In genomic region chr16:10385725-10386516, GRCh38 we compare ENCODE assay signal across 7 cellular contexts. TPM values are rescaled to one million over a fixed set of nuclear protein-coding genes. Genes with fewer than 3 reads are reported as not detected.
DNase-seq lines count a peak whose midpoint lies in the region; ATAC-seq and TF ChIP-seq lines count a peak whose summit lies in the region.

A gene with protein sequence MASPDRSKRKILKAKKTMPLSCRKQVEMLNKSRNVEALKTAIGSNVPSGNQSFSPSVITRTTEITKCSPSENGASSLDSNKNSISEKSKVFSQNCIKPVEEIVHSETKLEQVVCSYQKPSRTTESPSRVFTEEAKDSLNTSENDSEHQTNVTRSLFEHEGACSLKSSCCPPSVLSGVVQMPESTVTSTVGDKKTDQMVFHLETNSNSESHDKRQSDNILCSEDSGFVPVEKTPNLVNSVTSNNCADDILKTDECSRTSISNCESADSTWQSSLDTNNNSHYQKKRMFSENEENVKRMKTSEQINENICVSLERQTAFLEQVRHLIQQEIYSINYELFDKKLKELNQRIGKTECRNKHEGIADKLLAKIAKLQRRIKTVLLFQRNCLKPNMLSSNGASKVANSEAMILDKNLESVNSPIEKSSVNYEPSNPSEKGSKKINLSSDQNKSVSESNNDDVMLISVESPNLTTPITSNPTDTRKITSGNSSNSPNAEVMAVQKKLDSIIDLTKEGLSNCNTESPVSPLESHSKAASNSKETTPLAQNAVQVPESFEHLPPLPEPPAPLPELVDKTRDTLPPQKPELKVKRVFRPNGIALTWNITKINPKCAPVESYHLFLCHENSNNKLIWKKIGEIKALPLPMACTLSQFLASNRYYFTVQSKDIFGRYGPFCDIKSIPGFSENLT (plus strand): TSS chr16:10386061. CDS start chr16:10430621, 44,560 bp downstream.

- peak within 1 kb of the TSS; percentile 94 for H3K4me3 Mint-ChIP-seq in neural crest cell
- peak within 1 kb of the TSS; percentile 98 to 99 for H3K4me3 Mint-ChIP-seq in stimulated activated naive CD8-positive, alpha-beta T cell treated with anti-CD3 and anti-CD28 coated beads, Interleukin-15, amount 100 ng/mL, for 72 hours

- H3K27me3 ChIP-seq in Peyer's patch = no peaks in the 10 kb centered on the region

- H3K4me3 ChIP-seq in Peyer's patch = peak within 1 kb of the TSS; percentile 54 to 71 (median 64)
- H3K4me3 ChIP-seq in foreskin fibroblast (ENCODE audit: low read depth in 1 of 2, low read length in 2 of 2) = peak within 1 kb of the TSS; percentile 56 to 78

- no peaks in the 10 kb centered on the region for H3K36me3 ChIP-seq in Peyer's patch

- H3K4me1 Mint-ChIP-seq in neural crest cell = peaks cover 35% of the 10 kb centered on the region
- H3K4me1 Mint-ChIP-seq in stimulated activated naive CD8-positive, alpha-beta T cell treated with anti-CD3 and anti-CD28 coated beads, Interleukin-15, amount 100 ng/mL, for 72 hours = peaks cover 48% of the 10 kb centered on the region

- peaks cover 14% of the 10 kb centered on the region for H3K36me3 Mint-ChIP-seq in neural crest cell (ENCODE audit: low read depth)

- peaks cover 6% of the 10 kb centered on the region for H3K9me3 Mint-ChIP-seq in neural crest cell
- peaks cover 0 to 4% of the 10 kb centered on the region in 2 donors for H3K9me3 Mint-ChIP-seq in stimulated activated naive CD8-positive, alpha-beta T cell treated with anti-CD3 and anti-CD28 coated beads, Interleukin-15, amount 100 ng/mL, for 72 hours

- peak; percentile 97 for TF ChIP-seq POLR2A in GM18526 (IDR thresholded peaks at IDR 0.05; ENCODE audit: extremely low read depth, insufficient read length)
- peak; percentile 52 to 53 for TF ChIP-seq POLR2A in Peyer's patch (IDR thresholded peaks at IDR 0.05)

- H3K9me3 ChIP-seq in Peyer's patch = no peaks in the 10 kb centered on the region

- peak within 1 kb of the TSS; percentile 55 to 88 (median 67) for H3K27ac ChIP-seq in Peyer's patch

- DNase-seq in Peyer's patch (peak; percentile 76 to 94 (median 93)), foreskin fibroblast (peak; percentile 73 to 93), neural crest cell (ENCODE audit: low read depth, low spot score) (peak; percentile 89)
- DNase-seq in activated effector memory CD4-positive, alpha-beta T cell treated with Interleukin-2 at 50 U/mL for 16 hours = peak; percentile 82
- DNase-seq in stimulated activated naive CD8-positive, alpha-beta T cell treated with anti-CD3 and anti-CD28 coated beads, Interleukin-15, amount 100 ng/mL, for 72 hours = peak; percentile 85 to 93

- peaks cover 0 to 8% (median 3%) of the 10 kb centered on the region in 4 donors for H3K4me1 ChIP-seq in Peyer's patch

- ATAC-seq in HG03045 (IDR thresholded peaks at IDR 0.05; ENCODE audit: unreplicated experiment) = peak; percentile 94
- ATAC-seq in stimulated activated naive CD8-positive, alpha-beta T cell treated with anti-CD3 and anti-CD28 coated beads, Interleukin-15, amount 100 ng/mL, for 72 hours = peak; percentile 99

- peak within 1 kb of the TSS; percentile 96 for H3K27ac Mint-ChIP-seq in neural crest cell (ENCODE audit: unreplicated experiment)
- peak within 1 kb of the TSS; percentile 99 for H3K27ac Mint-ChIP-seq in stimulated activated naive CD8-positive, alpha-beta T cell treated with anti-CD3 and anti-CD28 coated beads, Interleukin-15, amount 100 ng/mL, for 72 hours

- TF ChIP-seq CTCF in Peyer's patch (IDR thresholded peaks at IDR 0.05) (no peak), foreskin fibroblast (IDR thresholded peaks at IDR 0.05; ENCODE audit: low read depth, low read length) (no peak), neural crest cell (conservative IDR thresholded peaks at IDR 0.05) (no peak)

- no peaks in the 10 kb centered on the region for H3K27me3 Mint-ChIP-seq in neural crest cell (ENCODE audit: low read depth)
- no peaks in the 10 kb centered on the region for H3K27me3 Mint-ChIP-seq in stimulated activated naive CD8-positive, alpha-beta T cell treated with anti-CD3 and anti-CD28 coated beads, Interleukin-15, amount 100 ng/mL, for 72 hours

RNA-seq across cellular contexts. Expression of the gene that starts here (rescaled TPM):
- total RNA-seq in Peyer's patch (10 to 100 TPM in 3 of 4 donors, 1 to 10 TPM in 1; 9.9 to 27.2 (median 10.8) TPM), neural crest cell (19.4 and 21.1 TPM in 2 replicates)

Comparison
In these comparisons a context has a peak if more than half of its experiments do, and no peak if none do; other contexts are left out.
1. Peak in every context shown above with its lines: DNase-seq, ATAC-seq, H3K4me3 ChIP-seq and H3K27ac ChIP-seq.